ENCODE assay signal across 8 cellular contexts in the genomic region with DNA sequence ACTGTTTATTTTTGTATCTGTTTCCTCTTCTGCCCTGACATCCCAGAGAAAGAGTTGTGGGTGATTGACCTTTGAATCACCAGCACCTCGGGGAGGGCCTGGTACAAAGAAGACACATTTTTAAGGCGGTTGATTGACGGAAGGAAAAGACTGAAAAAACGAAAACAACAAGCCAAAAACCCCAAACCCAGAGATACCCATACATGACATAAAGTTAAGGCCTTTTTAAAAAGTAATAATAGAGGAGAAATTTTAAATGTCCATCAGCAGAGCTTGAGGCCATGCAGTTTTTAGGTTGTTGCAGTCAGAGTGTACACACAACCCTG.
DNase-seq lines count a peak whose midpoint lies in the region; ATAC-seq and TF ChIP-seq lines count a peak whose summit lies in the region.

No MANE protein-coding gene starts in this region.

- H3K9ac ChIP-seq in iPS-15b (ENCODE audit: low read depth, low read length): peak overlapping the region; percentile 54

- ATAC-seq in activated CD8-positive, alpha-beta T cell treated with anti-CD3 and anti-CD28 coated beads, Interleukin-2, amount 10 ng/mL, durations not matched to agents 7 days and 5 days: no peak
- no peak for ATAC-seq in stimulated activated memory B cell treated with anti-CD40 and anti-IgM and Interleukin-4, amounts not matched to agents 10 μg/mL and 1 μg/mL and 100 μg/mL, for 72 hours
- ATAC-seq in GM18873 (IDR thresholded peaks at IDR 0.05; ENCODE audit: low FRiP score, unreplicated experiment): no peak
- no peak for ATAC-seq in GM19328 (IDR thresholded peaks at IDR 0.05; ENCODE audit: unreplicated experiment)

- POLR2A ChIA-PET in activated CD8-positive, alpha-beta T cell treated with anti-CD3 and anti-CD28 coated beads, Interleukin-2, amount 10 ng/mL, durations not matched to agents 7 days and 5 days (lab: Charles Lee): interaction anchor here (0.7 to 1.8 kb wide), 9 partner anchors 110 to 925 kb away, joined by 3 to 19 read pairs (median 5); partner anchors contain the start of genes APEX2, GNL3L and TSR2

- peak overlapping the region; percentile 99 for H3K27ac Mint-ChIP-seq in activated CD8-positive, alpha-beta T cell treated with anti-CD3 and anti-CD28 coated beads, Interleukin-2, amount 10 ng/mL, durations not matched to agents 7 days and 5 days
- H3K27ac Mint-ChIP-seq in stimulated activated memory B cell treated with anti-CD40 and anti-IgM and Interleukin-4, amounts not matched to agents 10 μg/mL and 1 μg/mL and 100 μg/mL, for 72 hours: peak overlapping the region; percentile 96

- H3K4me3 ChIP-seq in HFF-Myc (replicated peaks; ENCODE audit: low read depth, low read length) (peak overlapping the region; percentile 46), iPS-15b (ENCODE audit: low read depth, low read length) (peak overlapping the region; percentile 70)

- H3K9me3 Mint-ChIP-seq in activated CD8-positive, alpha-beta T cell treated with anti-CD3 and anti-CD28 coated beads, Interleukin-2, amount 10 ng/mL, durations not matched to agents 7 days and 5 days (ENCODE audit: insufficient read depth): peaks cover 3% of the 10 kb centered on the region
- H3K9me3 Mint-ChIP-seq in stimulated activated memory B cell treated with anti-CD40 and anti-IgM and Interleukin-4, amounts not matched to agents 10 μg/mL and 1 μg/mL and 100 μg/mL, for 72 hours: peaks cover 6% of the 10 kb centered on the region

- peaks cover 3% of the 10 kb centered on the region for H3K9me3 ChIP-seq in iPS-15b (ENCODE audit: control insufficient read depth, insufficient read depth, low read length)

- no peak for TF ChIP-seq CTCF in HFF-Myc (IDR thresholded peaks at IDR 0.05; ENCODE audit: low read depth, low read length, missing control alignments)

- H3K4me1 Mint-ChIP-seq in activated CD8-positive, alpha-beta T cell treated with anti-CD3 and anti-CD28 coated beads, Interleukin-2, amount 10 ng/mL, durations not matched to agents 7 days and 5 days (ENCODE audit: low read depth): peaks cover 12% of the 10 kb centered on the region
- H3K4me1 Mint-ChIP-seq in stimulated activated memory B cell treated with anti-CD40 and anti-IgM and Interleukin-4, amounts not matched to agents 10 μg/mL and 1 μg/mL and 100 μg/mL, for 72 hours: no peaks in the 10 kb centered on the region

- no peaks in the 10 kb centered on the region for H3K27me3 Mint-ChIP-seq in activated CD8-positive, alpha-beta T cell treated with anti-CD3 and anti-CD28 coated beads, Interleukin-2, amount 10 ng/mL, durations not matched to agents 7 days and 5 days (ENCODE audit: low read depth)
- H3K27me3 Mint-ChIP-seq in stimulated activated memory B cell treated with anti-CD40 and anti-IgM and Interleukin-4, amounts not matched to agents 10 μg/mL and 1 μg/mL and 100 μg/mL, for 72 hours: no peaks in the 10 kb centered on the region

- CTCF ChIA-PET in activated CD8-positive, alpha-beta T cell treated with anti-CD3 and anti-CD28 coated beads, Interleukin-2, amount 10 ng/mL, durations not matched to agents 7 days and 5 days (lab: Charles Lee): interaction anchor here (1.0 to 1.5 kb wide), 2 partner anchors 147 to 417 kb away, joined by 3 to 4 read pairs; no protein-coding TSS in a partner anchor

- H3K27me3 ChIP-seq in iPS-15b (ENCODE audit: control insufficient read depth, insufficient read depth, low read length): no peaks in the 10 kb centered on the region

- H3K4me1 ChIP-seq in iPS-15b (ENCODE audit: control insufficient read depth, insufficient read depth, low read length): peaks cover 10% of the 10 kb centered on the region

- H3K4me3 Mint-ChIP-seq in activated CD8-positive, alpha-beta T cell treated with anti-CD3 and anti-CD28 coated beads, Interleukin-2, amount 10 ng/mL, durations not matched to agents 7 days and 5 days: peak overlapping the region; percentile 92
- peak overlapping the region; percentile 91 for H3K4me3 Mint-ChIP-seq in stimulated activated memory B cell treated with anti-CD40 and anti-IgM and Interleukin-4, amounts not matched to agents 10 μg/mL and 1 μg/mL and 100 μg/mL, for 72 hours

- peaks cover 4% of the 10 kb centered on the region for H3K36me3 Mint-ChIP-seq in activated CD8-positive, alpha-beta T cell treated with anti-CD3 and anti-CD28 coated beads, Interleukin-2, amount 10 ng/mL, durations not matched to agents 7 days and 5 days (ENCODE audit: low read depth)
- peaks cover 10% of the 10 kb centered on the region for H3K36me3 Mint-ChIP-seq in stimulated activated memory B cell treated with anti-CD40 and anti-IgM and Interleukin-4, amounts not matched to agents 10 μg/mL and 1 μg/mL and 100 μg/mL, for 72 hours

- H3K36me3 ChIP-seq in iPS-15b (ENCODE audit: control insufficient read depth, insufficient read depth, low read length): no peaks in the 10 kb centered on the region

- DNase-seq in HFF-Myc (ENCODE audit: extremely low read depth, low read depth) (no peak), NCI-H774 (lab: John Stamatoyannopoulos, UW) (no peak)
- no peak for DNase-seq in activated CD8-positive, alpha-beta T cell treated with anti-CD3 and anti-CD28 coated beads, Interleukin-2, amount 10 ng/mL, durations not matched to agents 7 days and 5 days
- no peak for DNase-seq in activated CD4-positive, CD25-positive, alpha-beta regulatory T cell treated with anti-CD3 and anti-CD28 coated beads, Interleukin-2, amount 50 U/mL, for 72 hours
